ENCODE assay signal across 27 cellular contexts in the genomic region with DNA sequence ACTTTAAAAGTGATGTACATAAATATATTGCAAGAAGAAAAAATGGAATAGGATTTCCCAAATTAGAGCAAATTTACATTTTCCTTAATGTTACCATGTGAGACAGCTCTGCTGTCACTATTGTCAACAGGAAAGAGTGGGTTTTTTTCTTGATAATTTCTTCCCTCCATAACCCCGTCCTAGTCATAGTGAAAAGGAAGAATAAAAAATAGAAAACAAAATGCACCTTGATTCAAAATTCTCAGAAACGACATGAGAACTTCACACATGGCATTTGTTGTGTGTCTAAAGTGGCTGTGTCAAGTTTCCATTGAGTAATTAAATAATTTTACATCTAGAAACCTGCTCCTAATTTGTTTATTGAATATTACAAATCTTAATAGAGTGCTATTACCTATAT.
"Had no signal": no experiment of that assay in that cellular context is flagged by ENCODE, and none has a peak within 500 bp of the region (broad histone marks: within the 10 kb centered on the region; RNA-seq: fewer than 3 reads in every experiment).

No MANE protein-coding gene starts in this region.

- DNase-seq: stimulated activated CD4-positive, alpha-beta T cell treated with anti-CD3 and anti-CD28 coated beads, Interleukin-2, amount 100 ng/mL, for 48 hours; stimulated activated CD4-positive, alpha-beta T cell treated with anti-CD3 and anti-CD28 coated beads, Interleukin-4, amount 100 ng/mL, for 1 hour; stimulated activated CD4-positive, alpha-beta T cell treated with anti-CD3 and anti-CD28 coated beads, Interleukin-4, amount 100 ng/mL, for 24 hours; stimulated activated CD4-positive, alpha-beta T cell treated with anti-CD3 and anti-CD28 coated beads, Interleukin-4, amount 100 ng/mL, for 4 hours; stimulated activated CD8-positive, alpha-beta memory T cell treated with anti-CD3 and anti-CD28 coated beads, Interleukin-4, amount 100 ng/mL, for 48 hours; stimulated activated naive B cell treated with anti-CD40 and anti-IgM and Interleukin-4, amounts not matched to agents 10 μg/mL and 1 μg/mL and 100 μg/mL, for 72 hours; stimulated activated naive CD4-positive, alpha-beta T cell; stimulated activated naive CD4-positive, alpha-beta T cell treated with Interleukin-2 at 50 U/mL for 16 hours; stimulated activated naive CD8-positive, alpha-beta T cell treated with anti-CD3 and anti-CD28 coated beads, Interleukin-15, amount 100 ng/mL, for 72 hours; stimulated activated naive CD8-positive, alpha-beta T cell treated with anti-CD3 and anti-CD28 coated beads, Interleukin-15, Interleukin-2, amounts not matched to agents 100 U/mL and 50 U/mL, for 24 hours; stomach; substantia nigra; testis; thyroid gland; tibial artery; transverse colon; trophoblast cell; upper lobe of left lung; upper lobe of right lung; uterus had no signal

- H3K4me3 ChIP-seq: stomach, suprapubic skin, testis, thoracic aorta, thyroid gland, tibial artery, tibial nerve, transverse colon, upper lobe of left lung, upper lobe of right lung, uterus, vagina had no signal

- H3K27ac ChIP-seq: stomach, suprapubic skin, testis, thoracic aorta, thyroid gland, tibial artery, tibial nerve, transverse colon, upper lobe of left lung, upper lobe of right lung, uterus, vagina had no signal

- H3K4me1 ChIP-seq: stomach, suprapubic skin, testis, thyroid gland, tibial artery, tibial nerve, transverse colon, upper lobe of left lung, upper lobe of right lung, uterus, vagina had no signal

- ATAC-seq: stimulated activated effector memory CD8-positive, alpha-beta T cell treated with anti-CD3 and anti-CD28 coated beads, Interleukin-12 subunit alpha, Interleukin-12 subunit beta, amount 100 ng/mL, for 72 hours; stimulated activated memory B cell treated with anti-CD40 and anti-IgM and Interleukin-4, amounts not matched to agents 10 μg/mL and 1 μg/mL and 100 μg/mL, for 72 hours; stimulated activated naive B cell treated with anti-CD40 and anti-IgM and Interleukin-4, amounts not matched to agents 10 μg/mL and 1 μg/mL and 100 μg/mL, for 72 hours; stimulated activated naive CD8-positive, alpha-beta T cell treated with anti-CD3 and anti-CD28 coated beads, Interleukin-15, amount 100 ng/mL, for 72 hours; stimulated activated naive CD8-positive, alpha-beta T cell treated with anti-CD3 and anti-CD28 coated beads, Interleukin-15, Interleukin-2, amounts not matched to agents 100 U/mL and 50 U/mL, for 24 hours; upper lobe of right lung had no signal

- H3K36me3 ChIP-seq: stomach, suprapubic skin, thoracic aorta, thyroid gland, tibial artery, tibial nerve, transverse colon, upper lobe of left lung, upper lobe of right lung, uterus, vagina had no signal

- FAIRE-seq: urothelium cell line had no signal

- H3K9me3 ChIP-seq: stomach, suprapubic skin, testis, thoracic aorta, thyroid gland, tibial artery, tibial nerve, transverse colon, upper lobe of left lung, upper lobe of right lung, uterus, vagina had no signal

- H3K27me3 ChIP-seq: stomach, suprapubic skin, testis, thyroid gland, tibial artery, tibial nerve, transverse colon, upper lobe of left lung, upper lobe of right lung, uterus, vagina had no signal
